Comparison of ENCODE assay signal across 10 cellular contexts in genomic region chr2:224101820-224102630, GRCh38.
A peak's percentile ranks its signal among the peaks of the same experiment; 100 is the strongest.
DNase-seq lines count a peak whose midpoint lies in the region; ATAC-seq and TF ChIP-seq lines count a peak whose summit lies in the region.
"Had no signal": no experiment of that assay in that cellular context is flagged by ENCODE, and none has a peak within 500 bp of the region (broad histone marks: within the 10 kb centered on the region; RNA-seq: fewer than 3 reads in every experiment).

No MANE protein-coding gene starts in this region.

- WGBS in heart right ventricle, 2 donors: 48 to 60% methylated on average over 4 of the region's 4 CpGs
- WGBS in suprapubic skin: 33% methylated on average over 4 of the region's 4 CpGs

- DNase-seq in SKM-1 (lab: John Stamatoyannopoulos, UW; ENCODE audit: unreplicated experiment) (peak; percentile 5), SKM-1 treated with dmso at 0.1 percent for 144 hours (lab: John Stamatoyannopoulos, UW; ENCODE audit: unreplicated experiment) (no peak), adipocyte (ENCODE audit: low read depth) (peak; percentile 93), heart right ventricle (peak in 1 of 2 donors; percentile 59), suprapubic skin (ENCODE audit: low spot score in 2 of 2) (no peak)
- DNase-seq in stimulated activated CD4-positive, alpha-beta T cell treated with anti-CD3 and anti-CD28 coated beads, Interleukin-2, amount 100 ng/mL, for 24 hours: no peak
- DNase-seq: NCI-H2227 treated with DMSO at 0.1 percent for 48 hours had no signal

- H3K27me3 ChIP-seq in adipocyte (replicated peaks; ENCODE audit: control insufficient read depth, insufficient read depth, low read length) (no peaks in the 10 kb centered on the region), heart right ventricle (no peaks in the 10 kb centered on the region), suprapubic skin (no peaks in the 10 kb centered on the region)

- peak overlapping the region in 8 of 10 donors; percentile 30 to 81 (median 66) for H3K27ac ChIP-seq in heart right ventricle
- peak overlapping the region; percentile 38 for H3K27ac ChIP-seq in suprapubic skin
- H3K27ac ChIP-seq: HL-60 had no signal

- H3K9me3 ChIP-seq in adipocyte (ENCODE audit: control insufficient read depth, low read length) (no peaks in the 10 kb centered on the region), heart right ventricle (no peaks in the 10 kb centered on the region), suprapubic skin (no peaks in the 10 kb centered on the region)

- no peak for TF ChIP-seq POLR2A in suprapubic skin (IDR thresholded peaks at IDR 0.05)

- H3K4me3 ChIP-seq in adipocyte (ENCODE audit: low read length): no peak overlapping the region
- no peak overlapping the region for H3K4me3 ChIP-seq in heart right ventricle
- no peak overlapping the region for H3K4me3 ChIP-seq in suprapubic skin

- intact Hi-C loops in heart right ventricle (cut with DNase I): no loop called here

- TF ChIP-seq CTCF in heart right ventricle (IDR thresholded peaks at IDR 0.05) (no peak), suprapubic skin (IDR thresholded peaks at IDR 0.05) (no peak)

- H3K4me1 ChIP-seq in adipocyte (ENCODE audit: control insufficient read depth, insufficient read depth, low read length) (peaks cover 22% of the 10 kb centered on the region), heart right ventricle (peaks cover 0 to 38% (median 10%) of the 10 kb centered on the region in 9 donors), suprapubic skin (no peaks in the 10 kb centered on the region)

- H3K9ac ChIP-seq in adipocyte (ENCODE audit: low read length): no peak overlapping the region

- H3K36me3 ChIP-seq in adipocyte (ENCODE audit: control insufficient read depth, insufficient read depth, low read length, severe bottlenecking) (no peaks in the 10 kb centered on the region), heart right ventricle (no peaks in the 10 kb centered on the region), suprapubic skin (no peaks in the 10 kb centered on the region)

- peak; percentile 60 to 89 (median 81) for ATAC-seq in heart right ventricle
- no peak for ATAC-seq in HG03457 (IDR thresholded peaks at IDR 0.05; ENCODE audit: unreplicated experiment)
- ATAC-seq in HG02852 (IDR thresholded peaks at IDR 0.05; ENCODE audit: unreplicated experiment): no peak

- TF ChIP-seq EP300 in suprapubic skin (IDR thresholded peaks at IDR 0.05): no peak

Comparison
In these comparisons a context has a peak if more than half of its experiments do, and no peak if none do; other contexts are left out.
1. DNase-seq: peak in SKM-1 (single experiment) and adipocyte (single experiment); none in SKM-1 treated with dmso at 0.1 percent for 144 hours (single experiment), suprapubic skin (0 of 2) and stimulated activated CD4-positive, alpha-beta T cell treated with anti-CD3 and anti-CD28 coated beads, Interleukin-2, amount 100 ng/mL, for 24 hours (0 of 2).
2. ATAC-seq: peak in heart right ventricle (8 of 8); none in HG03457 (single experiment) and HG02852 (single experiment).